ENCODE assay signal across 8 cellular contexts in genomic region chr1:208243522-208243850, GRCh38. TPM values are rescaled to one million over a fixed set of nuclear protein-coding genes. Genes with fewer than 3 reads are reported as not detected.
DNase-seq lines count a peak whose midpoint lies in the region; ATAC-seq and TF ChIP-seq lines count a peak whose summit lies in the region.

No MANE protein-coding gene starts in this region.

- H3K36me3 ChIP-seq in Panc1 (ENCODE audit: control insufficient read depth, insufficient read depth, low read length): no peaks in the 10 kb centered on the region
- peaks cover 4 to 5% of the 10 kb centered on the region in 2 donors for H3K36me3 ChIP-seq in mucosa of rectum (ENCODE audit: control insufficient read depth in 2 of 2, insufficient read depth in 2 of 2, low read length in 2 of 2)
- H3K36me3 ChIP-seq in aorta (ENCODE audit: control insufficient read depth in 1 of 2, insufficient read depth in 2 of 2, low read length in 1 of 2): no peaks in the 10 kb centered on the region

- ATAC-seq in Panc1: peak; percentile 71
- peak; percentile 42 for ATAC-seq in aorta (ENCODE audit: low FRiP score)
- no peak for ATAC-seq in HG03378 (IDR thresholded peaks at IDR 0.05; ENCODE audit: unreplicated experiment)
- ATAC-seq in GM18870 (IDR thresholded peaks at IDR 0.05; ENCODE audit: unreplicated experiment): no peak

- H3K9me3 ChIP-seq in Panc1 (ENCODE audit: control insufficient read depth, insufficient read depth, low read depth, low read length) (no peaks in the 10 kb centered on the region), mucosa of rectum (ENCODE audit: control insufficient read depth in 2 of 2, low read length in 2 of 2) (no peaks in the 10 kb centered on the region), aorta (ENCODE audit: control insufficient read depth, low read length) (no peaks in the 10 kb centered on the region)

- peaks cover 37% of the 10 kb centered on the region for H3K27me3 ChIP-seq in Panc1 (ENCODE audit: control insufficient read depth, insufficient read depth, low read length)
- H3K27me3 ChIP-seq in dorsolateral prefrontal cortex: peaks cover 0 to 31% (median 0%) of the 10 kb centered on the region in 45 donors
- no peaks in the 10 kb centered on the region for H3K27me3 ChIP-seq in mucosa of rectum (ENCODE audit: control insufficient read depth in 2 of 2, insufficient read depth in 2 of 2, low read length in 2 of 2)
- H3K27me3 ChIP-seq in aorta (ENCODE audit: control insufficient read depth in 1 of 2, insufficient read depth in 2 of 2, low read length in 1 of 2): no peaks in the 10 kb centered on the region

- H3K4me1 ChIP-seq in Panc1 (ENCODE audit: control insufficient read depth, insufficient read depth, low read length): peaks cover 11% of the 10 kb centered on the region
- H3K4me1 ChIP-seq in mucosa of rectum (ENCODE audit: control insufficient read depth in 2 of 2, insufficient read depth in 2 of 2, low read length in 2 of 2): peaks cover 44 to 52% of the 10 kb centered on the region in 2 donors
- peaks cover 0 to 5% of the 10 kb centered on the region in 2 donors for H3K4me1 ChIP-seq in aorta (ENCODE audit: control insufficient read depth in 1 of 2, insufficient read depth in 2 of 2, low read length in 2 of 2)

- TF ChIP-seq CTCF in GM12865 (IDR thresholded peaks at IDR 0.05; ENCODE audit: insufficient read depth, low read depth, low read length, missing control alignments): no peak
- TF ChIP-seq CTCF in Panc1 (IDR thresholded peaks at IDR 0.05): peak; percentile 7; the same call in 1 of the 2 replicates
- peak in 1 of 56 donors; percentile 0 for TF ChIP-seq CTCF in dorsolateral prefrontal cortex (IDR thresholded peaks at IDR 0.05 in 54 of 56, conservative IDR thresholded peaks at IDR 0.05 in 2 of 56; ENCODE audit: low read depth in 1 of 56, partially characterized antibody in 56 of 56)

- CTCF ChIA-PET in Panc1 (lab: Charles Lee): interaction anchor here (0.6 kb wide), 1 partner anchor 221 kb away, joined by 3 read pairs; no protein-coding TSS in a partner anchor

- 0% methylated on average over 32 to 37 of the region's 37 CpGs for WGBS in aorta, 2 donors

- in situ Hi-C loops in Panc1 (cut with HindIII; ENCODE audit: low pct_unique_long_range_greater_than_20kb, low sequenced_read_pairs): no loop called here

- intact Hi-C loops in Panc1 (cut with micrococcal nuclease; ENCODE audit: unreplicated experiment): loop anchor here (5.0 kb wide), 1 partner anchor 111 kb away; no protein-coding TSS in a partner anchor
- intact Hi-C loops in dorsolateral prefrontal cortex (cut with DNase I): loop anchor here in 1 of 2 donors (5.0 kb wide), 2 partner anchors 161 to 221 kb away; no protein-coding TSS in a partner anchor
- intact Hi-C loops in aorta (cut with DNase I): loop anchor here (2.0 to 5.0 kb wide), 3 partner anchors 41 to 111 kb away; no protein-coding TSS in a partner anchor

- no peak overlapping the region for H3K27ac ChIP-seq in Panc1 (ENCODE audit: low read length)
- H3K27ac ChIP-seq in dorsolateral prefrontal cortex: peak overlapping the region in 58 of 59 donors; percentile 64 to 96 (median 88)
- peak overlapping the region; percentile 88 to 92 for H3K27ac ChIP-seq in mucosa of rectum (ENCODE audit: low read depth in 2 of 2, low read length in 2 of 2)
- peak overlapping the region in 1 of 2 donors; percentile 94 for H3K27ac ChIP-seq in aorta (ENCODE audit: low read depth in 1 of 2, low read length in 2 of 2)

- no TSS peak for BruUV-seq in Panc1 (replicated peaks; lab: Mats Ljungman, UMichigan)

- no peak for DNase-seq in GM12865 (ENCODE audit: low read depth)
- no peak for DNase-seq in Panc1 (ENCODE audit: low read depth, low spot score)
- no peak for DNase-seq in dorsolateral prefrontal cortex
- no peak for DNase-seq in aorta
- no peak for DNase-seq in NCI-H1105 (lab: John Stamatoyannopoulos, UW)

- peak overlapping the region; percentile 45 for H3K4me3 ChIP-seq in GM12865 (ENCODE audit: low read depth, low read length)
- peak overlapping the region; percentile 50 to 63 for H3K4me3 ChIP-seq in Panc1 (ENCODE audit: low read depth in 2 of 2, low read length in 2 of 2)
- peak overlapping the region; percentile 57 to 90 (median 79) for H3K4me3 ChIP-seq in dorsolateral prefrontal cortex
- H3K4me3 ChIP-seq in mucosa of rectum (ENCODE audit: low read length in 2 of 2): peak overlapping the region; percentile 67 to 86
- peak overlapping the region; percentile 77 to 81 for H3K4me3 ChIP-seq in aorta (ENCODE audit: low read length in 2 of 2)

- POLR2A ChIA-PET in Panc1 (lab: Charles Lee): no interaction called here

- H3K9ac ChIP-seq in mucosa of rectum (ENCODE audit: low read depth in 1 of 2, low read length in 2 of 2): peak overlapping the region; percentile 80 to 93

RNA-seq across cellular contexts. Expression of gene PLXNA2, which starts 0.7 kb away (rescaled TPM):
- total RNA-seq in Panc1 (2021; ENCODE audit: unreplicated experiment): 0.98 TPM
- polyA plus RNA-seq in Panc1 (2012; ENCODE audit: insufficient read length): 0.51 TPM
- 100 to 1,000 TPM in 36 of 120 experiments, 10 to 100 TPM in 84; 39.8 to 132 (median 90.8) TPM for total RNA-seq in dorsolateral prefrontal cortex
- 10 to 100 TPM; 33.3 to 37.3 TPM for total RNA-seq in aorta
- polyA plus RNA-seq in aorta: 10 to 100 TPM in 1 of 2 donors, 1 to 10 TPM in 1; 2.9 to 26.7 TPM

Comparison
In these comparisons a context has a peak if more than half of its experiments do, and no peak if none do; other contexts are left out.
1. ATAC-seq: peak in Panc1 (single experiment) and aorta (single experiment); none in HG03378 (single experiment) and GM18870 (single experiment).
2. RNA of gene PLXNA2, which starts 0.7 kb away (total RNA-seq): 39.8 to 132 TPM in dorsolateral prefrontal cortex and 33.3 to 37.3 TPM in aorta; 0.98 TPM in Panc1 (single experiment); every median in the first group is over 10 times any median in the second.
3. Peak in every context shown above with its lines, with median percentiles within 50 percentile points of each other: H3K4me3 ChIP-seq.